12 cellular contexts compared by ENCODE assay signal in the genomic region with DNA sequence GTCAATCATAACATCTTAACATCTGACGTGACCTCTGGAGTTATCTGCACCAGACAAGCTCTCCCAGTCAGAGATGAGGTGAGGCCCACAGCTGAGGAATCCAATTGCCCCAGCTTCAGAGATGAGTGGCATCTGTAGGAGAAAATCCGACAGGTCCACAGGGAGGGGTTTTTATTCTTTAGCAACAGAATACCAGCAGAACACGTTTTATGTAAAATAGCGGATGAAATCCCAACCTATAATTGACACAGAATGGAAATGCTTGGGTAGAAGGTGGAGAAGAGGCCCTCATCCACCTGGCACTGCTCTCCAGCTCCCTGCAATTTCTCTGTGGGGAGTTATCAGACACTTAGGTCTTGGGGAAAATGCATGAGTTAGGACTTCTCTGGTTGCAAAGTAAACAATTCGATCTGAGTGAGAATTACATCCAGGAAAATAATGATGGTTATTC.
"Had no signal": no experiment of that assay in that cellular context is flagged by ENCODE, and none has a peak within 500 bp of the region (broad histone marks: within the 10 kb centered on the region; RNA-seq: fewer than 3 reads in every experiment).

No MANE protein-coding gene starts in this region.

- H3K27me3 Mint-ChIP-seq: activated CD4-positive, alpha-beta memory T cell treated with anti-CD3 and anti-CD28 coated beads for 36 hours had no signal

- H3K4me1 ChIP-seq: suprapubic skin, upper lobe of right lung had no signal

- H3K27ac Mint-ChIP-seq: activated CD4-positive, alpha-beta memory T cell treated with anti-CD3 and anti-CD28 coated beads for 36 hours; activated naive CD8-positive, alpha-beta T cell treated with anti-CD3 and anti-CD28 coated beads, Interleukin-2, amount 10 ng/mL, durations not matched to agents 7 days and 5 days; activated T-cell treated with anti-CD3 and anti-CD28 coated beads, Interleukin-2, amount 50 U/mL, for 72 hours; dendritic cell treated with granulocyte-macrophage colony-stimulating factor and Interleukin-4, amounts not matched to agents 40 ng/mL and 50 ng/mL, for 4 days; neural progenitor cell had no signal

- H3K4me1 Mint-ChIP-seq: activated naive CD8-positive, alpha-beta T cell treated with anti-CD3 and anti-CD28 coated beads, Interleukin-2, amount 10 ng/mL, durations not matched to agents 7 days and 5 days had no signal

- H3K4me3 ChIP-seq: neural progenitor cell, ovary, suprapubic skin, upper lobe of right lung had no signal

- H3K9me3 Mint-ChIP-seq: activated CD4-positive, alpha-beta memory T cell treated with anti-CD3 and anti-CD28 coated beads for 36 hours; activated T-cell treated with anti-CD3 and anti-CD28 coated beads, Interleukin-2, amount 50 U/mL, for 72 hours; dendritic cell treated with granulocyte-macrophage colony-stimulating factor and Interleukin-4, amounts not matched to agents 40 ng/mL and 50 ng/mL, for 4 days had no signal

- H3K4me3 Mint-ChIP-seq: activated CD4-positive, alpha-beta memory T cell treated with anti-CD3 and anti-CD28 coated beads for 36 hours; activated naive CD8-positive, alpha-beta T cell treated with anti-CD3 and anti-CD28 coated beads, Interleukin-2, amount 10 ng/mL, durations not matched to agents 7 days and 5 days; activated T-cell treated with anti-CD3 and anti-CD28 coated beads, Interleukin-2, amount 50 U/mL, for 72 hours; dendritic cell treated with granulocyte-macrophage colony-stimulating factor and Interleukin-4, amounts not matched to agents 40 ng/mL and 50 ng/mL, for 4 days; neural progenitor cell had no signal

- DNase-seq: activated CD4-positive, alpha-beta memory T cell treated with anti-CD3 and anti-CD28 coated beads for 36 hours; activated naive CD8-positive, alpha-beta T cell treated with anti-CD3 and anti-CD28 coated beads, Interleukin-2, amount 10 ng/mL, durations not matched to agents 7 days and 5 days; activated T-cell treated with anti-CD3 and anti-CD28 coated beads, Interleukin-2, amount 50 U/mL, for 72 hours; anterior cingulate cortex; cerebellar nuclear complex; ovary; stimulated activated CD4-positive, alpha-beta T cell treated with anti-CD3 and anti-CD28 coated beads, Interleukin-2, amount 100 ng/mL, for 48 hours; stimulated activated naive CD8-positive, alpha-beta T cell treated with anti-CD3 and anti-CD28 coated beads, Interleukin-15, Interleukin-2, amounts not matched to agents 100 U/mL and 50 U/mL, for 24 hours; upper lobe of right lung had no signal

- H3K36me3 ChIP-seq: neural progenitor cell, ovary, suprapubic skin, upper lobe of right lung had no signal

- H3K27ac ChIP-seq: neural progenitor cell, ovary, suprapubic skin, upper lobe of right lung had no signal

- H3K9me3 ChIP-seq: ovary, suprapubic skin, upper lobe of right lung had no signal

- H3K36me3 Mint-ChIP-seq: activated CD4-positive, alpha-beta memory T cell treated with anti-CD3 and anti-CD28 coated beads for 36 hours; activated naive CD8-positive, alpha-beta T cell treated with anti-CD3 and anti-CD28 coated beads, Interleukin-2, amount 10 ng/mL, durations not matched to agents 7 days and 5 days; neural progenitor cell had no signal

- H3K27me3 ChIP-seq: neural progenitor cell, ovary, suprapubic skin, upper lobe of right lung had no signal
